Comparison of ENCODE assay signal across 8 cellular contexts in the genomic region with DNA sequence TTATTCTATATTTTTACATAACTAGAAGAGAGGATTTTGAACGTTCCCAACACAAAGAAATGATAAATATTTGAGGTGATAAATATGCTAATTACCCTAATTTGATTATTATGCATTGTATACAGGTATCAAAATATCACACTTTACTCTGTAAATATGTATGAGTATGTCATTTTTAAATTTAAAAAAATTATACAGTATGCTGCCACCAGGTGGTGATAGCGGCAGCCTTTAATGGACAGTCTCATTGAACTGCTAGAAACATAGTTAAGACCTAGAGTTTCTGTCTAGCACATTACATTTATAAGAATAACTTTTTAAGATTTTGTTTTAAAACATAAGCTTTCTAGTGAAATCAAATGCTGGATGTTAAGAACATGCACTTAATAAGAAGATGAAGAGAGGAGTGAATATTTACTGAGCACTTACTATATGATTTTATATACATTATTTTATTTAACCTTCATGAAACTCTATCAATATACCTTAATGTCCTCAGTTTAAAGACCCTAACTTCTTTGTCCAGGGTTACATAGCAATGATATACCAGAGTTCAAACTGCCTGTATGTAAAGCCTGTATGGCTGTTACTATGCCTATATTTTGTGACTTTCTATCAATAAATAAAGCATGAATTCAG.
DNase-seq lines count a peak whose midpoint lies in the region; ATAC-seq and TF ChIP-seq lines count a peak whose summit lies in the region.

No MANE protein-coding gene starts in this region.

- no peaks in the 10 kb centered on the region for H3K79me2 ChIP-seq in osteoblast (ENCODE audit: insufficient read depth, low read length)

- no peak overlapping the region for H3K4me2 ChIP-seq in osteoblast (ENCODE audit: insufficient read depth, low read length)

- H4K20me1 ChIP-seq in osteoblast (ENCODE audit: insufficient read depth, low read length), result no peaks in the 10 kb centered on the region

- H3K4me3 ChIP-seq in colonic mucosa (no peak overlapping the region), osteoblast (ENCODE audit: insufficient read depth, low read length) (no peak overlapping the region)

- H3K27me3 ChIP-seq in colonic mucosa (no peaks in the 10 kb centered on the region), osteoblast (ENCODE audit: insufficient read depth, low read length) (no peaks in the 10 kb centered on the region)

- H3K9me3 ChIP-seq in colonic mucosa (no peaks in the 10 kb centered on the region), osteoblast (ENCODE audit: low read depth, low read length) (no peaks in the 10 kb centered on the region)

- H3K9ac ChIP-seq in colonic mucosa (ENCODE audit: low read depth in 2 of 2, low read length in 2 of 2), result no peak overlapping the region

- peak; percentile 31 for DNase-seq in EH (ENCODE audit: low read depth)
- DNase-seq in NCI-H460 (ENCODE audit: extremely low read depth, low read depth), result peak; percentile 36
- DNase-seq in colonic mucosa, result peak; percentile 26
- DNase-seq in osteoblast (ENCODE audit: insufficient read length, low spot score, missing footprints), result no peak
- no peak for DNase-seq in occipital lobe (lab: John Stamatoyannopoulos, UW)
- no peak for DNase-seq in H4 (ENCODE audit: low spot score)

- H3K36me3 ChIP-seq in colonic mucosa (no peaks in the 10 kb centered on the region), osteoblast (ENCODE audit: insufficient read depth, low read length) (no peaks in the 10 kb centered on the region)

- peak; percentile 88 for ATAC-seq in HG02623 (IDR thresholded peaks at IDR 0.05; ENCODE audit: unreplicated experiment)

- no peak overlapping the region for H2AFZ ChIP-seq in osteoblast (ENCODE audit: low read length)

- intact Hi-C loops in colonic mucosa (cut with DNase I), result loop anchor here (10.0 kb wide), 1 partner anchor 1546 kb away; no protein-coding TSS in a partner anchor

- no peak overlapping the region for H3K27ac ChIP-seq in 22Rv1
- no peak overlapping the region for H3K27ac ChIP-seq in colonic mucosa
- H3K27ac ChIP-seq in osteoblast (ENCODE audit: low read depth, low read length), result no peak overlapping the region

- no peaks in the 10 kb centered on the region for H3K4me1 ChIP-seq in colonic mucosa
- no peaks in the 10 kb centered on the region for H3K4me1 ChIP-seq in osteoblast (ENCODE audit: insufficient read depth, low read length)

- peak; percentile 94 for TF ChIP-seq CTCF in 22Rv1 (IDR thresholded peaks at IDR 0.05)
- TF ChIP-seq CTCF in colonic mucosa (IDR thresholded peaks at IDR 0.05), result peak; percentile 50
- TF ChIP-seq CTCF in osteoblast (IDR thresholded peaks at IDR 0.05; ENCODE audit: extremely low read depth, low read depth, low read length), result peak; percentile 61

Comparison
In these comparisons a context has a peak if more than half of its experiments do, and no peak if none do; other contexts are left out.
1. DNase-seq: peak in EH (single experiment), NCI-H460 (single experiment) and colonic mucosa (single experiment); none in osteoblast (single experiment), occipital lobe (single experiment) and H4 (single experiment).
2. Peak in every context shown above with its lines, with median percentiles within 50 percentile points of each other: CTCF ChIP-seq.